ENCODE assay signal across 20 cellular contexts in the genomic region with DNA sequence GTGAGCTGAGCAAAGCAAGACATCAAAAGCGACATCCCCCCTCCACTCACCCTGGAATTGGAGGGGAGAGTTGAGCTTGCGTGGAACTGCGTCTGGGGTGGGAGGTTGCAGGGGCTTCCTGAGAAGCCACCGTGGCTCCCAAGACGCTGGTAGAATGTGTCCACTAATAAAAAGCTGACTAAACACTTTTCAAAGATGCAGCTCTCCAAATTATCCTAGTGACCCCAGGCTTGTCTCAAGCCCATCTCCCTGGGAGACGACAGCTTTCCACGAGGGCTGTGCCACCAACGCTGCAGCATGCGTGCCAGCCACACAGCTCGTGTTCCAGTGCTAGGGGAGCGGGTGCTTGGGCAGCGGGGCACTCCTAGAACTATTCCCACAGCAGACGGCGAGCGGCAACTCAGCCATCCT. TPM values are rescaled to one million over a fixed set of nuclear protein-coding genes. Genes with fewer than 3 reads are reported as not detected.
DNase-seq lines count a peak whose midpoint lies in the region; ATAC-seq, FAIRE-seq and TF ChIP-seq lines count a peak whose summit lies in the region.
"Had no signal": no experiment of that assay in that cellular context is flagged by ENCODE, and none has a peak within 500 bp of the region (broad histone marks: within the 10 kb centered on the region; RNA-seq: fewer than 3 reads in every experiment).

No MANE protein-coding gene starts in this region.

- H3K27me3 ChIP-seq in HepG2 (ENCODE audit: control insufficient read depth in 1 of 2, insufficient read depth in 2 of 2, low read length in 2 of 2) (peaks cover 1 to 19% of the 10 kb centered on the region in 2 experiments), right lobe of liver (no peaks in the 10 kb centered on the region), IMR-90 (ENCODE audit: control insufficient read depth, insufficient read depth, low read length) (peaks cover 6% of the 10 kb centered on the region; the same call in 1 of the 2 replicates), left lung (peaks cover 0 to 17% of the 10 kb centered on the region in 2 donors), upper lobe of right lung (peaks cover 10% of the 10 kb centered on the region)
- H3K27me3 ChIP-seq: Peyer's patch had no signal

- in situ Hi-C loops in HepG2 (cut with HindIII; ENCODE audit: extremely low pct_ligation_motif_present, low pct_unique_long_range_greater_than_20kb) = no loop called here
- in situ Hi-C loops in IMR-90 (cut with MboI; ENCODE audit: low sequenced_read_pairs) = no loop called here

- H3K4ac ChIP-seq in IMR-90 (ENCODE audit: low read depth, low read length) = no peak overlapping the region

- H3K56ac ChIP-seq in IMR-90 (ENCODE audit: extremely low read depth, insufficient read depth, low read length) = no peak overlapping the region

- ATAC-seq in HepG2 (no peak), right lobe of liver (no peak), IMR-90 (ENCODE audit: low read depth) (no peak), left lung (no peak), upper lobe of right lung (no peak), HG02973 (IDR thresholded peaks at IDR 0.05; ENCODE audit: unreplicated experiment) (no peak)

- no peak overlapping the region for H4K5ac ChIP-seq in IMR-90 (ENCODE audit: low read depth, low read length)

- 45% methylated on average over 7 of the region's 15 CpGs for WGBS in HepG2 (ENCODE audit: low lambda C conversion rate)
- 40% methylated on average over 1 of the region's 15 CpGs for WGBS in right lobe of liver (ENCODE audit: insufficient coverage, low coverage, low lambda C conversion rate, missing lambda C conversion rate)
- WGBS in IMR-90 (ENCODE audit: extremely low coverage in 2 of 2, insufficient read length in 1 of 2), 2 experiments = 10% methylated on average over 2 of the region's 15 CpGs; no CpG with 5 or more reads in 1 of the 2 experiments

- H3K4me1 ChIP-seq in HepG2 (ENCODE audit: insufficient read depth, low read length) (no peaks in the 10 kb centered on the region), right lobe of liver (no peaks in the 10 kb centered on the region), IMR-90 (ENCODE audit: control insufficient read depth, insufficient read depth, low read length) (peaks cover 3% of the 10 kb centered on the region; the same call in 1 of the 2 replicates), left lung (no peaks in the 10 kb centered on the region), upper lobe of right lung (no peaks in the 10 kb centered on the region)
- H3K4me1 ChIP-seq: Caco-2, Peyer's patch had no signal

- H3K9me1 ChIP-seq in IMR-90 (ENCODE audit: insufficient read depth, low read length) = no peaks in the 10 kb centered on the region; the same call in 1 of the 2 replicates

- DNase-seq in HepG2 (ENCODE audit: low spot score) (no peak), right lobe of liver (no peak), IMR-90 (no peak), left lung (peak; percentile 16 to 57), upper lobe of right lung (peak; percentile 47), NCI-H2081 treated with DMSO at 0.1 percent for 48 hours (lab: John Stamatoyannopoulos, UW) (no peak), SW480 (ENCODE audit: low spot score) (no peak)
- DNase-seq: CD4-positive, alpha-beta memory T cell; DMS153; GDM1; NCI-H1105; NCI-H2081; NCI-H2171 treated with DMSO at 0.1 percent for 48 hours had no signal

- FAIRE-seq in HepG2 (lab: Jason Lieb, UNC) = no peak
- FAIRE-seq: GM18507 had no signal

- H3K18ac ChIP-seq in IMR-90 (ENCODE audit: low read depth, low read length) = no peak overlapping the region

- H2AFZ ChIP-seq in HepG2 (ENCODE audit: low read length) (no peak overlapping the region), IMR-90 (replicated peaks; ENCODE audit: low read length, poor library complexity) (no peak overlapping the region)

- no peak overlapping the region for H3K4me3 ChIP-seq in HepG2 (replicated peaks in 1 of 3; ENCODE audit: insufficient read depth in 1 of 3, low read depth in 2 of 3, low read length in 3 of 3)
- no peak overlapping the region for H3K4me3 ChIP-seq in right lobe of liver
- H3K4me3 ChIP-seq in IMR-90 (ENCODE audit: insufficient read depth, low read depth, low read length) = no peak overlapping the region
- no peak overlapping the region for H3K4me3 ChIP-seq in left lung
- H3K4me3 ChIP-seq in upper lobe of right lung = no peak overlapping the region
- H3K4me3 ChIP-seq: Peyer's patch, SJSA1 had no signal

- H3K27ac ChIP-seq in HepG2 (ENCODE audit: extremely low read length, insufficient read depth, low read length) (no peak overlapping the region), right lobe of liver (no peak overlapping the region), IMR-90 (ENCODE audit: insufficient read depth, low read length) (no peak overlapping the region), left lung (no peak overlapping the region), upper lobe of right lung (no peak overlapping the region)
- H3K27ac ChIP-seq: KMS-11, Peyer's patch, SJSA1 had no signal

- H2BK5ac ChIP-seq in IMR-90 (ENCODE audit: low read depth, low read length, poor library complexity, severe bottlenecking) = no peak overlapping the region

- no peak overlapping the region for H2AK5ac ChIP-seq in IMR-90 (ENCODE audit: low read depth, low read length)

- TF ChIP-seq CTCF in HepG2 (CRISPR knock-in tag; IDR thresholded peaks at IDR 0.05) (no peak), right lobe of liver (IDR thresholded peaks at IDR 0.05) (no peak), IMR-90 (conservative IDR thresholded peaks at IDR 0.05; ENCODE audit: low read depth, low read length) (no peak), left lung (IDR thresholded peaks at IDR 0.05) (no peak), upper lobe of right lung (IDR thresholded peaks at IDR 0.05) (no peak)

- H4K91ac ChIP-seq in IMR-90 (ENCODE audit: insufficient read depth, low read depth, low read length) = no peak overlapping the region

- H3K9me3 ChIP-seq in HepG2 (ENCODE audit: low read length) (no peaks in the 10 kb centered on the region), right lobe of liver (no peaks in the 10 kb centered on the region), IMR-90 (ENCODE audit: control insufficient read depth, insufficient read depth, low read length) (peaks cover 12% of the 10 kb centered on the region), left lung (peaks cover 0 to 7% of the 10 kb centered on the region in 2 donors), upper lobe of right lung (no peaks in the 10 kb centered on the region)

- H4K20me1 ChIP-seq in HepG2 (ENCODE audit: insufficient read depth, low read length) = no peaks in the 10 kb centered on the region
- peaks cover 5% of the 10 kb centered on the region; the same call in 1 of the 2 replicates for H4K20me1 ChIP-seq in IMR-90 (ENCODE audit: insufficient read depth, low read length)

- H3K79me2 ChIP-seq in HepG2 (ENCODE audit: insufficient read depth, low read length) = no peaks in the 10 kb centered on the region

- no peaks in the 10 kb centered on the region for H3K79me1 ChIP-seq in IMR-90 (ENCODE audit: low read depth in 1 of 2, low read length in 2 of 2)

- dilution Hi-C loops in IMR-90 (cut with HindIII; ENCODE audit: low sequenced_read_pairs, unreplicated experiment) = no loop called here

- H3K4me2 ChIP-seq in HepG2 (ENCODE audit: low read depth, low read length) (no peak overlapping the region), IMR-90 (ENCODE audit: low read depth, low read length) (no peak overlapping the region)
- H3K4me2 ChIP-seq: KMS-11 had no signal

- TF ChIP-seq RAD21 in HepG2 (CRISPR knock-in tag; IDR thresholded peaks at IDR 0.05) (no peak), IMR-90 (IDR thresholded peaks at IDR 0.05; ENCODE audit: low read length) (no peak)

- no peak overlapping the region for H3K23ac ChIP-seq in IMR-90 (ENCODE audit: low read depth, low read length)

- TF ChIP-seq EP300 in HepG2 (IDR thresholded peaks at IDR 0.05; ENCODE audit: low read depth in 2 of 2, low read length in 2 of 2) (no peak), HepG2 (CRISPR knock-in tag; IDR thresholded peaks at IDR 0.05; ENCODE audit: borderline replicate concordance) (no peak)

- H3K9ac ChIP-seq in HepG2 (ENCODE audit: insufficient read depth, low read depth, low read length) = no peak overlapping the region
- no peak overlapping the region for H3K9ac ChIP-seq in IMR-90 (ENCODE audit: low read depth, low read length)
- H3K9ac ChIP-seq: KMS-11 had no signal

- H3K36me3 ChIP-seq in HepG2 (replicated peaks in 1 of 2; ENCODE audit: control insufficient read depth in 1 of 2, insufficient read depth in 2 of 2, low read length in 2 of 2) = no peaks in the 10 kb centered on the region
- H3K36me3 ChIP-seq in right lobe of liver = no peaks in the 10 kb centered on the region
- H3K36me3 ChIP-seq in IMR-90 (ENCODE audit: control insufficient read depth, insufficient read depth, low read length) = no peaks in the 10 kb centered on the region
- no peaks in the 10 kb centered on the region for H3K36me3 ChIP-seq in left lung
- H3K36me3 ChIP-seq in upper lobe of right lung = no peaks in the 10 kb centered on the region
- H3K36me3 ChIP-seq: Peyer's patch, SJSA1 had no signal

- CTCF ChIA-PET in HepG2 (lab: Yijun Ruan, JAX; ENCODE audit: low intra/inter-chr PET ratio, low total read pairs) = no interaction called here
- CTCF ChIA-PET in IMR-90 (lab: Yijun Ruan, JAX) = no interaction called here

- H2AK9ac ChIP-seq in IMR-90 (replicated peaks; ENCODE audit: low read depth, low read length, poor library complexity) = no peak overlapping the region

- intact Hi-C loops in HepG2 (cut with micrococcal nuclease; ENCODE audit: unreplicated experiment) (no loop called here), right lobe of liver (cut with DNase I) (no loop called here), IMR-90 (cut with micrococcal nuclease) (no loop called here), left lung (cut with DNase I) (no loop called here), upper lobe of right lung (cut with DNase I) (no loop called here)

- TF ChIP-seq POLR2A in HepG2 (IDR thresholded peaks at IDR 0.05; ENCODE audit: insufficient read depth in 1 of 2, low read depth in 2 of 2, low read length in 2 of 2) = no peak
- TF ChIP-seq POLR2A in right lobe of liver (IDR thresholded peaks at IDR 0.05) = no peak
- TF ChIP-seq POLR2A in IMR-90 (IDR thresholded peaks at IDR 0.05; ENCODE audit: low read depth, low read length) = no peak

- no peak overlapping the region for H2BK120ac ChIP-seq in IMR-90 (ENCODE audit: low read depth, low read length)

- no peak overlapping the region for H2BK20ac ChIP-seq in IMR-90 (ENCODE audit: low read depth, low read length)

- no peak overlapping the region for H3K14ac ChIP-seq in IMR-90 (replicated peaks; ENCODE audit: low read depth, low read length)

- BruUV-seq in HepG2 (replicated peaks; lab: Mats Ljungman, UMichigan) = no TSS peak
- BruUV-seq in IMR-90 (replicated peaks; lab: Mats Ljungman, UMichigan) = no TSS peak

- POLR2A ChIA-PET in HepG2 (lab: Yijun Ruan, JAX) (no interaction called here), IMR-90 (lab: Charles Lee; ENCODE audit: unreplicated experiment) (no interaction called here)

- H2BK15ac ChIP-seq in IMR-90 (ENCODE audit: low read depth, low read length) = no peak overlapping the region

- H4K8ac ChIP-seq in IMR-90 (ENCODE audit: low read depth in 2 of 2, low read length in 2 of 2) = no peak overlapping the region

RNA-seq across cellular contexts. Expression of a gene that starts 6.3 kb away (rescaled TPM):
- total RNA-seq in HepG2 (2016; rRNA removed; fragmentation: Illumina TruSeq; extraction: Trizol) = not detected in 2 replicates
- not detected in 2 replicates for total RNA-seq in HepG2 (2016; cell fraction: cytosol; rRNA removed; fragmentation: Illumina TruSeq; extraction: Trizol; ENCODE audit: low read depth)
- not detected in 2 replicates for total RNA-seq in HepG2 (2016; cell fraction: insoluble cytoplasmic fraction; rRNA removed; fragmentation: Illumina TruSeq; extraction: Trizol)
- total RNA-seq in HepG2 (2016; cell fraction: membrane; rRNA removed; fragmentation: Illumina TruSeq; extraction: Trizol) = not detected in 2 replicates
- total RNA-seq in HepG2 (2016; cell fraction: nucleus; rRNA removed; fragmentation: Illumina TruSeq; extraction: Trizol) = not detected in 2 replicates
- polyA plus RNA-seq in HepG2 (2011; rRNA removed) = not detected in 2 replicates
- polyA plus RNA-seq in HepG2 (2011; cell fraction: cytosol; rRNA removed) = not detected in 2 replicates
- polyA plus RNA-seq in HepG2 (2011; cell fraction: nucleus; rRNA removed) = not detected in 2 replicates
- polyA plus RNA-seq in HepG2 (2012) = not detected in 2 replicates
- polyA plus RNA-seq in HepG2 (2016; cell fraction: cytosol; fragmentation: Illumina TruSeq; extraction: Trizol; ENCODE audit: low read depth) = not detected in 2 replicates
- polyA plus RNA-seq in HepG2 (2016; cell fraction: insoluble cytoplasmic fraction; fragmentation: Illumina TruSeq; extraction: Trizol; ENCODE audit: low read depth) = not detected in 2 replicates
- not detected in 2 replicates for polyA plus RNA-seq in HepG2 (2016; cell fraction: membrane; fragmentation: Illumina TruSeq; extraction: Trizol; ENCODE audit: low read depth)
- polyA plus RNA-seq in HepG2 (2016; cell fraction: nucleus; fragmentation: Illumina TruSeq; extraction: Trizol; ENCODE audit: insufficient read depth, low read depth) = not detected in 2 replicates
- 53.8 TPM in 1 of 2 replicates, not detected in the other for polyA minus RNA-seq in HepG2 (2011; rRNA and poly(A)+ RNA removed; ENCODE audit: low replicate concordance)
- not detected in 2 replicates for polyA minus RNA-seq in HepG2 (2011; cell fraction: cytosol; rRNA and poly(A)+ RNA removed)
- not detected in 2 replicates for polyA minus RNA-seq in HepG2 (2011; cell fraction: nucleus; rRNA and poly(A)+ RNA removed)
- total RNA-seq in right lobe of liver = under 1 TPM in 1 of 6 experiments, not detected in 5; 0.49 TPM
- total RNA-seq in IMR-90 (2012; rRNA removed) = 0.28 TPM in 1 of 2 replicates, not detected in the other
- polyA plus RNA-seq in IMR-90 (2012; rRNA removed) = 2.0 and 2.5 TPM in 2 replicates
- polyA plus RNA-seq in IMR-90 (2012; cell fraction: cytosol; rRNA removed) = 1.7 and 3.2 TPM in 2 replicates
- polyA plus RNA-seq in IMR-90 (2012; cell fraction: nucleus; rRNA removed; ENCODE audit: low replicate concordance) = 0.65 and 1.2 TPM in 2 replicates
- total RNA-seq in left lung = 1 to 10 TPM in 1 of 2 donors, not detected in 1; 1.4 TPM
- total RNA-seq in upper lobe of right lung = not detected
- total RNA-seq: CD4-positive, alpha-beta memory T cell; OCI-LY7; SJSA1 had no signal
- polyA plus RNA-seq: CD4-positive, alpha-beta memory T cell had no signal

Comparison
In these comparisons a context has a peak if more than half of its experiments do, and no peak if none do; other contexts are left out.
1. DNase-seq: peak in left lung (2 of 2) and upper lobe of right lung (single experiment); none in HepG2 (single experiment), right lobe of liver (0 of 3), IMR-90 (single experiment), NCI-H2081 treated with DMSO at 0.1 percent for 48 hours (single experiment) and SW480 (single experiment).